In the genomic region with DNA sequence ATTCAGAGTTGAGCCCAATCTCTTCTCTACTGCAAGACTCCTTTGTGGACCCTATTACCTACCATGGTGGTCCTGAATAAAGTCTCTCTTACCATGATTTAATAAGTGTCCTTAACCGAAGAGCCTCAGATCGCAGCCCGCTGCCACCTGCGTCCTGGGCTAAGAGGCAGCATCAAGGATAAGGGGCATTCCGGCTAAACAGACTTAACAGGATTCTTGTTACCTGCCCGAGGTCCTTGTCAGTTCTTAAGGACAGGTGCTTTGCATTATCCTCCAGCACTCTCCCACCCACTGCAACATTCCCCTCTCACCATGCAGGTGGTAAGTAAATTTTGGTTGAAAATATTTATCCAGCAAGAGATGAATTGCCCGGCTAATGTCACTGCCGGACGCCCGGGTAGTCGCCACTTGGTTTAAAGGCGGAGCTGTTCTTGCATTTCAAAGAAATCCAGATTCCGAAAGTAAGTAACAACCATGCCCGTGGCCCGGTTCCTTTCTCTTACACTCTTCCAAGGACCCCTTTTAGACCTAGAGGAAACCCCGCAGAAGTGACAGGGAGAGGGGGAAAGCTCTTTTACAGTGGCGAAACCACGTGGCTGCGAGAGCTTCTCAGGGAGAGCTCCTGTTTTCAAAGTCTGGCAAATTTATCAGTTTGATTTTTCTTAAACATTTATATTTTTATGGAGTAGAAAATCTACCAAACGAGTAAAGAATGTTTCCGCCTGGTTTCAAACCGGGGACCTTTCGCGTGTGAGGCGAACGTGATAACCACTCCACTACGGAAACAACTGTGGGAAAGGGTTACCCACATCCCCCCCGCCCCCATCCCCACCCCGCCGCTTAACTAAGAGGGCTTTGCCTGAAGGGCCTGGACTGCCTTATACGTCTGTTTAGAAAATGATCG, we compare ENCODE assay signal across 1 cellular context.
TF ChIP-seq lines count a peak whose summit lies in the region.

No MANE protein-coding gene starts in this region.

TF ChIP-seq in K562, 482 proteins besides CTCF, POLR2A, EP300 and RAD21 (continued from another document):
- TF ChIP-seq, protein P1, sequence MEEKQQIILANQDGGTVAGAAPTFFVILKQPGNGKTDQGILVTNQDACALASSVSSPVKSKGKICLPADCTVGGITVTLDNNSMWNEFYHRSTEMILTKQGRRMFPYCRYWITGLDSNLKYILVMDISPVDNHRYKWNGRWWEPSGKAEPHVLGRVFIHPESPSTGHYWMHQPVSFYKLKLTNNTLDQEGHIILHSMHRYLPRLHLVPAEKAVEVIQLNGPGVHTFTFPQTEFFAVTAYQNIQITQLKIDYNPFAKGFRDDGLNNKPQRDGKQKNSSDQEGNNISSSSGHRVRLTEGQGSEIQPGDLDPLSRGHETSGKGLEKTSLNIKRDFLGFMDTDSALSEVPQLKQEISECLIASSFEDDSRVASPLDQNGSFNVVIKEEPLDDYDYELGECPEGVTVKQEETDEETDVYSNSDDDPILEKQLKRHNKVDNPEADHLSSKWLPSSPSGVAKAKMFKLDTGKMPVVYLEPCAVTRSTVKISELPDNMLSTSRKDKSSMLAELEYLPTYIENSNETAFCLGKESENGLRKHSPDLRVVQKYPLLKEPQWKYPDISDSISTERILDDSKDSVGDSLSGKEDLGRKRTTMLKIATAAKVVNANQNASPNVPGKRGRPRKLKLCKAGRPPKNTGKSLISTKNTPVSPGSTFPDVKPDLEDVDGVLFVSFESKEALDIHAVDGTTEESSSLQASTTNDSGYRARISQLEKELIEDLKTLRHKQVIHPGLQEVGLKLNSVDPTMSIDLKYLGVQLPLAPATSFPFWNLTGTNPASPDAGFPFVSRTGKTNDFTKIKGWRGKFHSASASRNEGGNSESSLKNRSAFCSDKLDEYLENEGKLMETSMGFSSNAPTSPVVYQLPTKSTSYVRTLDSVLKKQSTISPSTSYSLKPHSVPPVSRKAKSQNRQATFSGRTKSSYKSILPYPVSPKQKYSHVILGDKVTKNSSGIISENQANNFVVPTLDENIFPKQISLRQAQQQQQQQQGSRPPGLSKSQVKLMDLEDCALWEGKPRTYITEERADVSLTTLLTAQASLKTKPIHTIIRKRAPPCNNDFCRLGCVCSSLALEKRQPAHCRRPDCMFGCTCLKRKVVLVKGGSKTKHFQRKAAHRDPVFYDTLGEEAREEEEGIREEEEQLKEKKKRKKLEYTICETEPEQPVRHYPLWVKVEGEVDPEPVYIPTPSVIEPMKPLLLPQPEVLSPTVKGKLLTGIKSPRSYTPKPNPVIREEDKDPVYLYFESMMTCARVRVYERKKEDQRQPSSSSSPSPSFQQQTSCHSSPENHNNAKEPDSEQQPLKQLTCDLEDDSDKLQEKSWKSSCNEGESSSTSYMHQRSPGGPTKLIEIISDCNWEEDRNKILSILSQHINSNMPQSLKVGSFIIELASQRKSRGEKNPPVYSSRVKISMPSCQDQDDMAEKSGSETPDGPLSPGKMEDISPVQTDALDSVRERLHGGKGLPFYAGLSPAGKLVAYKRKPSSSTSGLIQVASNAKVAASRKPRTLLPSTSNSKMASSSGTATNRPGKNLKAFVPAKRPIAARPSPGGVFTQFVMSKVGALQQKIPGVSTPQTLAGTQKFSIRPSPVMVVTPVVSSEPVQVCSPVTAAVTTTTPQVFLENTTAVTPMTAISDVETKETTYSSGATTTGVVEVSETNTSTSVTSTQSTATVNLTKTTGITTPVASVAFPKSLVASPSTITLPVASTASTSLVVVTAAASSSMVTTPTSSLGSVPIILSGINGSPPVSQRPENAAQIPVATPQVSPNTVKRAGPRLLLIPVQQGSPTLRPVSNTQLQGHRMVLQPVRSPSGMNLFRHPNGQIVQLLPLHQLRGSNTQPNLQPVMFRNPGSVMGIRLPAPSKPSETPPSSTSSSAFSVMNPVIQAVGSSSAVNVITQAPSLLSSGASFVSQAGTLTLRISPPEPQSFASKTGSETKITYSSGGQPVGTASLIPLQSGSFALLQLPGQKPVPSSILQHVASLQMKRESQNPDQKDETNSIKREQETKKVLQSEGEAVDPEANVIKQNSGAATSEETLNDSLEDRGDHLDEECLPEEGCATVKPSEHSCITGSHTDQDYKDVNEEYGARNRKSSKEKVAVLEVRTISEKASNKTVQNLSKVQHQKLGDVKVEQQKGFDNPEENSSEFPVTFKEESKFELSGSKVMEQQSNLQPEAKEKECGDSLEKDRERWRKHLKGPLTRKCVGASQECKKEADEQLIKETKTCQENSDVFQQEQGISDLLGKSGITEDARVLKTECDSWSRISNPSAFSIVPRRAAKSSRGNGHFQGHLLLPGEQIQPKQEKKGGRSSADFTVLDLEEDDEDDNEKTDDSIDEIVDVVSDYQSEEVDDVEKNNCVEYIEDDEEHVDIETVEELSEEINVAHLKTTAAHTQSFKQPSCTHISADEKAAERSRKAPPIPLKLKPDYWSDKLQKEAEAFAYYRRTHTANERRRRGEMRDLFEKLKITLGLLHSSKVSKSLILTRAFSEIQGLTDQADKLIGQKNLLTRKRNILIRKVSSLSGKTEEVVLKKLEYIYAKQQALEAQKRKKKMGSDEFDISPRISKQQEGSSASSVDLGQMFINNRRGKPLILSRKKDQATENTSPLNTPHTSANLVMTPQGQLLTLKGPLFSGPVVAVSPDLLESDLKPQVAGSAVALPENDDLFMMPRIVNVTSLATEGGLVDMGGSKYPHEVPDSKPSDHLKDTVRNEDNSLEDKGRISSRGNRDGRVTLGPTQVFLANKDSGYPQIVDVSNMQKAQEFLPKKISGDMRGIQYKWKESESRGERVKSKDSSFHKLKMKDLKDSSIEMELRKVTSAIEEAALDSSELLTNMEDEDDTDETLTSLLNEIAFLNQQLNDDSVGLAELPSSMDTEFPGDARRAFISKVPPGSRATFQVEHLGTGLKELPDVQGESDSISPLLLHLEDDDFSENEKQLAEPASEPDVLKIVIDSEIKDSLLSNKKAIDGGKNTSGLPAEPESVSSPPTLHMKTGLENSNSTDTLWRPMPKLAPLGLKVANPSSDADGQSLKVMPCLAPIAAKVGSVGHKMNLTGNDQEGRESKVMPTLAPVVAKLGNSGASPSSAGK (IDR thresholded peaks at IDR 0.05) = peak; percentile 76
- TF ChIP-seq MYC (IDR thresholded peaks at IDR 0.05; ENCODE audit: low read depth, low read length) = peak; percentile 37; the same call in 1 of the 2 replicates
- no peak for TF ChIP-seq MYC (CRISPR knock-in tag; IDR thresholded peaks at IDR 0.05; ENCODE audit: borderline replicate concordance, low read depth)
- no peak for TF ChIP-seq TGIF2 (CRISPR knock-in tag; IDR thresholded peaks at IDR 0.05)
- peak in 1 of 2 experiments; percentile 62; a peak in 1 of 3 replicates for TF ChIP-seq CBX3 (IDR thresholded peaks at IDR 0.05; ENCODE audit: borderline replicate concordance in 1 of 2, low read length in 2 of 2)
- 0 out of 2 replicates have a peak, but pooled peaks have one; percentile 11 for TF ChIP-seq EGR1 (conservative IDR thresholded peaks at IDR 0.05)
- 0 out of 2 replicates have a peak, but pooled peaks have one; percentile 48 for TF ChIP-seq ZNF589 (CRISPR knock-in tag; IDR thresholded peaks at IDR 0.05; ENCODE audit: low read depth)
- no peak for TF ChIP-seq KLF6 (CRISPR knock-in tag; IDR thresholded peaks at IDR 0.05; ENCODE audit: borderline replicate concordance)
- TF ChIP-seq HNRNPLL (IDR thresholded peaks at IDR 0.05; ENCODE audit: low read depth, low read length, poor library complexity, severe bottlenecking) = peak; percentile 52
- TF ChIP-seq TBP (optimal IDR thresholded peaks at IDR 0.05; ENCODE audit: low read depth, low read length) = peak; percentile 94
- TF ChIP-seq MXI1 (IDR thresholded peaks at IDR 0.05; ENCODE audit: low read depth, low read length) = peak; percentile 47; the same call in 1 of the 2 replicates
- TF ChIP-seq, protein P2, sequence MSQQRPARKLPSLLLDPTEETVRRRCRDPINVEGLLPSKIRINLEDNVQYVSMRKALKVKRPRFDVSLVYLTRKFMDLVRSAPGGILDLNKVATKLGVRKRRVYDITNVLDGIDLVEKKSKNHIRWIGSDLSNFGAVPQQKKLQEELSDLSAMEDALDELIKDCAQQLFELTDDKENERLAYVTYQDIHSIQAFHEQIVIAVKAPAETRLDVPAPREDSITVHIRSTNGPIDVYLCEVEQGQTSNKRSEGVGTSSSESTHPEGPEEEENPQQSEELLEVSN (IDR thresholded peaks at IDR 0.05; ENCODE audit: borderline replicate concordance in 1 of 2, extremely low read depth in 1 of 2, insufficient read depth in 1 of 2, insufficient read length in 1 of 2, low read depth in 1 of 2, low read length in 1 of 2, poor library complexity in 1 of 2, severe bottlenecking in 1 of 2) = peak; percentile 51 to 90
- TF ChIP-seq POLR3A (IDR thresholded peaks at IDR 0.05; ENCODE audit: borderline replicate concordance, extremely low read depth, insufficient read depth, insufficient read length) = peak; percentile 70
- 0 out of 2 replicates have a peak, but pooled peaks have one; percentile 41 for TF ChIP-seq CXXC5 (CRISPR knock-in tag; IDR thresholded peaks at IDR 0.05)
- peak; percentile 26; the same call in 1 of the 2 replicates for TF ChIP-seq TRIM28 (IDR thresholded peaks at IDR 0.05)
